9 cellular contexts compared by ENCODE assay signal in genomic region chr17:45170280-45170975, GRCh38. TPM values are rescaled to one million over a fixed set of nuclear protein-coding genes. Genes with fewer than 3 reads are reported as not detected.
A peak's percentile ranks its signal among the peaks of the same experiment; 100 is the strongest.
DNase-seq lines count a peak whose midpoint lies in the region; ATAC-seq, FAIRE-seq and TF ChIP-seq lines count a peak whose summit lies in the region.
"Had no signal": no experiment of that assay in that cellular context is flagged by ENCODE, and none has a peak within 500 bp of the region (broad histone marks: within the 10 kb centered on the region; RNA-seq: fewer than 3 reads in every experiment).

No MANE protein-coding gene starts in this region.

- no peak overlapping the region for H4K5ac ChIP-seq in H9 (ENCODE audit: insufficient read length, low read depth, low read length)

- H3K4me1 ChIP-seq in H9 (ENCODE audit: insufficient read depth, low read length) (peaks cover 2% of the 10 kb centered on the region; the same call in 1 of the 2 replicates), astrocyte (ENCODE audit: insufficient read depth, low read length) (peaks cover 32% of the 10 kb centered on the region), HepG2 (ENCODE audit: insufficient read depth, low read length) (peaks cover 57% of the 10 kb centered on the region)

- TF ChIP-seq RAD21 in HepG2 (CRISPR knock-in tag; IDR thresholded peaks at IDR 0.05) = no peak

- no peak overlapping the region for H3K14ac ChIP-seq in H9 (ENCODE audit: insufficient read depth, low read length)

- H3K23me2 ChIP-seq in H9 (ENCODE audit: insufficient read length, low read depth, low read length, poor library complexity, severe bottlenecking) = no peaks in the 10 kb centered on the region

- WGBS in H9 (ENCODE audit: extremely low coverage, insufficient read length, low lambda C conversion rate) = no CpG with 5 or more reads among the region's 13 CpGs
- 92% methylated on average over 12 of the region's 13 CpGs for WGBS in HepG2 (ENCODE audit: low lambda C conversion rate)

- no peak for ATAC-seq in HepG2
- no peak for ATAC-seq in stimulated activated naive B cell treated with anti-CD40 and anti-IgM and Interleukin-4, amounts not matched to agents 10 μg/mL and 1 μg/mL and 100 μg/mL, for 72 hours (replicated peaks)
- ATAC-seq in HG03095 (IDR thresholded peaks at IDR 0.05; ENCODE audit: unreplicated experiment) = no peak

- TF ChIP-seq EP300 in HepG2 (IDR thresholded peaks at IDR 0.05; ENCODE audit: low read depth in 2 of 2, low read length in 2 of 2) (no peak), HepG2 (CRISPR knock-in tag; IDR thresholded peaks at IDR 0.05; ENCODE audit: borderline replicate concordance) (no peak)

- CTCF ChIA-PET in HepG2 (lab: Yijun Ruan, JAX; ENCODE audit: low intra/inter-chr PET ratio, low total read pairs) = no interaction called here

- H4K20me1 ChIP-seq in H9 (ENCODE audit: control insufficient read depth, insufficient read depth, insufficient read length) (no peaks in the 10 kb centered on the region), astrocyte (ENCODE audit: insufficient read depth, low read length) (no peaks in the 10 kb centered on the region), HepG2 (ENCODE audit: insufficient read depth, low read length) (no peaks in the 10 kb centered on the region)

- no peak overlapping the region for H3K18ac ChIP-seq in H9 (ENCODE audit: insufficient read length, low read depth, low read length)

- H4K8ac ChIP-seq in H9 (replicated peaks; ENCODE audit: insufficient read length, low read depth, low read length) = no peak overlapping the region

- H3K36me3 Mint-ChIP-seq in H9 (ENCODE audit: insufficient read depth in 1 of 3, low read depth in 3 of 3) (peaks cover 2 to 23% (median 12%) of the 10 kb centered on the region in 3 experiments; a peak in 6 of 7 replicates), astrocyte (ENCODE audit: low read depth, unreplicated experiment) (peaks cover 9% of the 10 kb centered on the region)
- peaks cover 3 to 20% of the 10 kb centered on the region in 2 donors for H3K36me3 Mint-ChIP-seq in stimulated activated naive B cell treated with anti-CD40 and anti-IgM and Interleukin-4, amounts not matched to agents 10 μg/mL and 1 μg/mL and 100 μg/mL, for 72 hours

- no peaks in the 10 kb centered on the region for H3K79me2 ChIP-seq in H9 (ENCODE audit: insufficient read depth, low read length)
- no peaks in the 10 kb centered on the region for H3K79me2 ChIP-seq in astrocyte (ENCODE audit: insufficient read depth, low read length)
- H3K79me2 ChIP-seq in HepG2 (ENCODE audit: insufficient read depth, low read length) = no peaks in the 10 kb centered on the region

- no peak overlapping the region for H2BK5ac ChIP-seq in H9 (ENCODE audit: insufficient read length, low read length)

- H3K9me3 ChIP-seq in H9 (ENCODE audit: control insufficient read depth, low read depth, low read length) (no peaks in the 10 kb centered on the region), astrocyte (ENCODE audit: insufficient read depth, low read depth, low read length) (no peaks in the 10 kb centered on the region), HepG2 (ENCODE audit: low read length) (no peaks in the 10 kb centered on the region)

- H3T11ph ChIP-seq in H9 (ENCODE audit: low read length) = no peak overlapping the region

- TF ChIP-seq CTCF in H9 (conservative IDR thresholded peaks at IDR 0.05) (no peak), astrocyte (IDR thresholded peaks at IDR 0.05; ENCODE audit: insufficient read depth, low read depth, low read length) (no peak), HepG2 (CRISPR knock-in tag; IDR thresholded peaks at IDR 0.05) (no peak)

- no peak overlapping the region for H3K23ac ChIP-seq in H9 (ENCODE audit: insufficient read length, low read depth, low read length)

- no peak overlapping the region for H2BK12ac ChIP-seq in H9 (ENCODE audit: insufficient read length, low read depth, low read length)

- FAIRE-seq in astrocyte (lab: Jason Lieb, UNC) = no peak
- no peak for FAIRE-seq in HepG2 (lab: Jason Lieb, UNC)
- FAIRE-seq: endometrium had no signal

- H3K4me2 ChIP-seq in H9 (ENCODE audit: insufficient read depth, insufficient read length, low read length) = no peak overlapping the region
- peak overlapping the region; percentile 71 for H3K4me2 ChIP-seq in astrocyte (ENCODE audit: low read length)
- peak overlapping the region; percentile 100 for H3K4me2 ChIP-seq in HepG2 (ENCODE audit: low read depth, low read length)

- H3K36me3 ChIP-seq in astrocyte (ENCODE audit: insufficient read depth, low read length) (no peaks in the 10 kb centered on the region), HepG2 (replicated peaks in 1 of 2; ENCODE audit: control insufficient read depth in 1 of 2, insufficient read depth in 2 of 2, low read length in 2 of 2) (peaks cover 10 to 22% of the 10 kb centered on the region in 2 experiments)

- H2AFZ ChIP-seq in H9 (ENCODE audit: low read length) = no peak overlapping the region
- H2AFZ ChIP-seq in astrocyte (ENCODE audit: low read depth, low read length) = peak overlapping the region; percentile 72
- no peak overlapping the region for H2AFZ ChIP-seq in HepG2 (ENCODE audit: low read length)

- H2AK5ac ChIP-seq in H9 (ENCODE audit: insufficient read length, low read length) = no peak overlapping the region

- in situ Hi-C loops in HepG2 (cut with HindIII; ENCODE audit: extremely low pct_ligation_motif_present, low pct_unique_long_range_greater_than_20kb) = no loop called here

- H4K91ac ChIP-seq in H9 (ENCODE audit: insufficient read length, low read depth, low read length) = no peak overlapping the region

- H3K27me3 ChIP-seq in H9 (ENCODE audit: insufficient read depth, low read length) = no peaks in the 10 kb centered on the region
- H3K27me3 ChIP-seq in astrocyte (ENCODE audit: insufficient read depth, low read length) = no peaks in the 10 kb centered on the region
- H3K27me3 ChIP-seq in HepG2 (ENCODE audit: control insufficient read depth in 1 of 2, insufficient read depth in 2 of 2, low read length in 2 of 2) = no peaks in the 10 kb centered on the region

- POLR2A ChIA-PET in HepG2 (lab: Yijun Ruan, JAX) = interaction anchor here (1.6 to 24.3 kb wide), 11 partner anchors 13 to 59 kb away, joined by 7 to 2487 read pairs (median 36); partner anchors contain the start of genes ACBD4, HEXIM1 and HEXIM2

- H3K9ac ChIP-seq in H9 (ENCODE audit: extremely low read depth, insufficient read length, low read length) (no peak overlapping the region), astrocyte (ENCODE audit: low read length) (no peak overlapping the region), HepG2 (ENCODE audit: insufficient read depth, low read depth, low read length) (peak overlapping the region; percentile 93)

- H3K79me1 ChIP-seq in H9 (ENCODE audit: insufficient read depth, low read depth, low read length, poor library complexity, severe bottlenecking) = no peaks in the 10 kb centered on the region

- intact Hi-C loops in HepG2 (cut with micrococcal nuclease; ENCODE audit: unreplicated experiment) = no loop called here

- peak; percentile 36 for DNase-seq in H9
- DNase-seq in astrocyte (ENCODE audit: low read depth) = no peak
- DNase-seq in HepG2 (ENCODE audit: low spot score) = no peak
- no peak for DNase-seq in stimulated activated naive B cell treated with anti-CD40 and anti-IgM and Interleukin-4, amounts not matched to agents 10 μg/mL and 1 μg/mL and 100 μg/mL, for 72 hours
- no peak for DNase-seq in NCI-H774 (lab: John Stamatoyannopoulos, UW)
- no peak for DNase-seq in retina
- DNase-seq in NCI-H524 (lab: John Stamatoyannopoulos, UW) = no peak

- H3K4me1 Mint-ChIP-seq in H9 (peaks cover 30 to 37% of the 10 kb centered on the region in 2 experiments), astrocyte (ENCODE audit: low read depth, unreplicated experiment) (peaks cover 23% of the 10 kb centered on the region)
- peaks cover 15 to 27% of the 10 kb centered on the region in 2 donors for H3K4me1 Mint-ChIP-seq in stimulated activated naive B cell treated with anti-CD40 and anti-IgM and Interleukin-4, amounts not matched to agents 10 μg/mL and 1 μg/mL and 100 μg/mL, for 72 hours

- peak overlapping the region; percentile 48 to 97 (median 93); a peak in 5 of 7 replicates for H3K27ac Mint-ChIP-seq in H9
- peak overlapping the region; percentile 94 for H3K27ac Mint-ChIP-seq in astrocyte (ENCODE audit: unreplicated experiment)
- peak overlapping the region; percentile 75 for H3K27ac Mint-ChIP-seq in stimulated activated naive B cell treated with anti-CD40 and anti-IgM and Interleukin-4, amounts not matched to agents 10 μg/mL and 1 μg/mL and 100 μg/mL, for 72 hours

- no peak overlapping the region for H3K4ac ChIP-seq in H9 (ENCODE audit: low read depth, low read length)

- no peak overlapping the region for H3K4me3 Mint-ChIP-seq in H9
- peak overlapping the region; percentile 64 for H3K4me3 Mint-ChIP-seq in astrocyte (ENCODE audit: unreplicated experiment)
- H3K4me3 Mint-ChIP-seq in stimulated activated naive B cell treated with anti-CD40 and anti-IgM and Interleukin-4, amounts not matched to agents 10 μg/mL and 1 μg/mL and 100 μg/mL, for 72 hours = no peak overlapping the region

- H2BK20ac ChIP-seq in H9 (ENCODE audit: low read depth, low read length, poor library complexity, severe bottlenecking) = no peak overlapping the region

- H3K27me3 Mint-ChIP-seq in H9 (ENCODE audit: low read depth) (no peaks in the 10 kb centered on the region), astrocyte (ENCODE audit: low read depth, unreplicated experiment) (no peaks in the 10 kb centered on the region)
- no peaks in the 10 kb centered on the region for H3K27me3 Mint-ChIP-seq in stimulated activated naive B cell treated with anti-CD40 and anti-IgM and Interleukin-4, amounts not matched to agents 10 μg/mL and 1 μg/mL and 100 μg/mL, for 72 hours

- no TSS peak for BruUV-seq in HepG2 (replicated peaks; lab: Mats Ljungman, UMichigan)

- H3K27ac ChIP-seq in H9 (ENCODE audit: insufficient read length, low read depth, low read length) = no peak overlapping the region
- H3K27ac ChIP-seq in astrocyte (ENCODE audit: low read depth, low read length) = no peak overlapping the region
- H3K27ac ChIP-seq in HepG2 (ENCODE audit: extremely low read length, insufficient read depth, low read length) = peak overlapping the region; percentile 97

- H3K4me3 ChIP-seq in astrocyte (ENCODE audit: insufficient read depth, low read depth, low read length) = no peak overlapping the region
- 0 out of 6 replicates have a peak overlapping the region, but pooled peaks of 1 of the 3 experiments have one; percentile 68 for H3K4me3 ChIP-seq in HepG2 (replicated peaks in 1 of 3; ENCODE audit: insufficient read depth in 1 of 3, low read depth in 2 of 3, low read length in 3 of 3)

- no peak overlapping the region for H2BK15ac ChIP-seq in H9 (ENCODE audit: low read depth, low read length)

- peak in 1 of 2 experiments; percentile 42; a peak in 2 of 4 replicates for TF ChIP-seq POLR2A in HepG2 (IDR thresholded peaks at IDR 0.05; ENCODE audit: insufficient read depth in 1 of 2, low read depth in 2 of 2, low read length in 2 of 2)

- H3K9me3 Mint-ChIP-seq in H9 = no peaks in the 10 kb centered on the region
- H3K9me3 Mint-ChIP-seq in astrocyte (ENCODE audit: unreplicated experiment) = no peaks in the 10 kb centered on the region
- no peaks in the 10 kb centered on the region for H3K9me3 Mint-ChIP-seq in stimulated activated naive B cell treated with anti-CD40 and anti-IgM and Interleukin-4, amounts not matched to agents 10 μg/mL and 1 μg/mL and 100 μg/mL, for 72 hours

- H3K56ac ChIP-seq in H9 (ENCODE audit: insufficient read length, low read depth, low read length) = no peak overlapping the region

- H2BK120ac ChIP-seq in H9 (ENCODE audit: low read depth, low read length, poor library complexity, severe bottlenecking) = no peak overlapping the region

RNA-seq across cellular contexts. Expression of gene HEXIM2, which starts 8.8 kb away (rescaled TPM):
- total RNA-seq in H9 (2021) (12.5 and 16.1 TPM in 2 replicates), astrocyte (8.4 and 9.0 TPM in 2 replicates), HepG2 (2016; rRNA removed; fragmentation: Illumina TruSeq; extraction: Trizol) (27.1 and 30.8 TPM in 2 replicates)
- 22.3 and 23.3 TPM in 2 replicates for total RNA-seq in HepG2 (2016; cell fraction: cytosol; rRNA removed; fragmentation: Illumina TruSeq; extraction: Trizol; ENCODE audit: low read depth)
- total RNA-seq in HepG2 (2016; cell fraction: insoluble cytoplasmic fraction; rRNA removed; fragmentation: Illumina TruSeq; extraction: Trizol) = 26.7 and 27.9 TPM in 2 replicates
- total RNA-seq in HepG2 (2016; cell fraction: membrane; rRNA removed; fragmentation: Illumina TruSeq; extraction: Trizol) = 25.8 and 28.7 TPM in 2 replicates
- 13.7 and 16.4 TPM in 2 replicates for total RNA-seq in HepG2 (2016; cell fraction: nucleus; rRNA removed; fragmentation: Illumina TruSeq; extraction: Trizol)
- 31.8 and 32.4 TPM in 2 replicates for polyA plus RNA-seq in HepG2 (2011; rRNA removed)
- polyA plus RNA-seq in HepG2 (2011; cell fraction: cytosol; rRNA removed) = 32.2 and 44.9 TPM in 2 replicates
- polyA plus RNA-seq in HepG2 (2011; cell fraction: nucleus; rRNA removed) = 22.5 and 27.3 TPM in 2 replicates
- 22.2 and 24.9 TPM in 2 replicates for polyA plus RNA-seq in HepG2 (2012)
- polyA plus RNA-seq in HepG2 (2016; cell fraction: cytosol; fragmentation: Illumina TruSeq; extraction: Trizol; ENCODE audit: low read depth) = 14.6 and 18.5 TPM in 2 replicates
- 35.4 and 36.8 TPM in 2 replicates for polyA plus RNA-seq in HepG2 (2016; cell fraction: insoluble cytoplasmic fraction; fragmentation: Illumina TruSeq; extraction: Trizol; ENCODE audit: low read depth)
- polyA plus RNA-seq in HepG2 (2016; cell fraction: membrane; fragmentation: Illumina TruSeq; extraction: Trizol; ENCODE audit: low read depth) = 19.7 and 26.6 TPM in 2 replicates
- 36.3 and 37.9 TPM in 2 replicates for polyA plus RNA-seq in HepG2 (2016; cell fraction: nucleus; fragmentation: Illumina TruSeq; extraction: Trizol; ENCODE audit: insufficient read depth, low read depth)
- 9.1 and 26.8 TPM in 2 replicates for polyA minus RNA-seq in HepG2 (2011; rRNA and poly(A)+ RNA removed; ENCODE audit: low replicate concordance)
- polyA minus RNA-seq in HepG2 (2011; cell fraction: cytosol; rRNA and poly(A)+ RNA removed) = 17.8 and 20.5 TPM in 2 replicates
- polyA minus RNA-seq in HepG2 (2011; cell fraction: nucleus; rRNA and poly(A)+ RNA removed) = 12.4 and 13.2 TPM in 2 replicates

RNA-seq across cellular contexts. Expression of gene HEXIM1, which starts 22.2 kb away (rescaled TPM):
- total RNA-seq in H9 (2021) (32.4 and 33.0 TPM in 2 replicates), astrocyte (44.5 and 46.6 TPM in 2 replicates), HepG2 (2016; rRNA removed; fragmentation: Illumina TruSeq; extraction: Trizol) (10.5 and 14.8 TPM in 2 replicates)
- 2.7 and 3.3 TPM in 2 replicates for total RNA-seq in HepG2 (2016; cell fraction: cytosol; rRNA removed; fragmentation: Illumina TruSeq; extraction: Trizol; ENCODE audit: low read depth)
- total RNA-seq in HepG2 (2016; cell fraction: insoluble cytoplasmic fraction; rRNA removed; fragmentation: Illumina TruSeq; extraction: Trizol) = 11.7 and 13.0 TPM in 2 replicates
- total RNA-seq in HepG2 (2016; cell fraction: membrane; rRNA removed; fragmentation: Illumina TruSeq; extraction: Trizol) = 8.9 and 9.5 TPM in 2 replicates
- 13.8 and 14.0 TPM in 2 replicates for total RNA-seq in HepG2 (2016; cell fraction: nucleus; rRNA removed; fragmentation: Illumina TruSeq; extraction: Trizol)
- 16.3 and 16.6 TPM in 2 replicates for polyA plus RNA-seq in HepG2 (2011; rRNA removed)
- 13.7 and 14.0 TPM in 2 replicates for polyA plus RNA-seq in HepG2 (2011; cell fraction: cytosol; rRNA removed)
- polyA plus RNA-seq in HepG2 (2011; cell fraction: nucleus; rRNA removed) = 34.1 and 37.3 TPM in 2 replicates
- polyA plus RNA-seq in HepG2 (2012) = 17.5 and 20.8 TPM in 2 replicates
- polyA plus RNA-seq in HepG2 (2016; cell fraction: cytosol; fragmentation: Illumina TruSeq; extraction: Trizol; ENCODE audit: low read depth) = 2.7 and 3.3 TPM in 2 replicates
- polyA plus RNA-seq in HepG2 (2016; cell fraction: insoluble cytoplasmic fraction; fragmentation: Illumina TruSeq; extraction: Trizol; ENCODE audit: low read depth) = 36.1 and 41.5 TPM in 2 replicates
- polyA plus RNA-seq in HepG2 (2016; cell fraction: membrane; fragmentation: Illumina TruSeq; extraction: Trizol; ENCODE audit: low read depth) = 10.3 and 12.9 TPM in 2 replicates
- 51.0 and 51.8 TPM in 2 replicates for polyA plus RNA-seq in HepG2 (2016; cell fraction: nucleus; fragmentation: Illumina TruSeq; extraction: Trizol; ENCODE audit: insufficient read depth, low read depth)
- 8.8 and 11.0 TPM in 2 replicates for polyA minus RNA-seq in HepG2 (2011; rRNA and poly(A)+ RNA removed; ENCODE audit: low replicate concordance)
- polyA minus RNA-seq in HepG2 (2011; cell fraction: cytosol; rRNA and poly(A)+ RNA removed) = 10.7 and 11.5 TPM in 2 replicates
- polyA minus RNA-seq in HepG2 (2011; cell fraction: nucleus; rRNA and poly(A)+ RNA removed) = 17.1 and 27.5 TPM in 2 replicates

RNA-seq across cellular contexts. Expression of gene ACBD4, which starts 34.9 kb away (rescaled TPM):
- total RNA-seq in H9 (2021) (9.7 and 10.5 TPM in 2 replicates), astrocyte (3.9 and 4.7 TPM in 2 replicates), HepG2 (2016; rRNA removed; fragmentation: Illumina TruSeq; extraction: Trizol) (8.8 and 16.1 TPM in 2 replicates)
- 8.0 and 13.0 TPM in 2 replicates for total RNA-seq in HepG2 (2016; cell fraction: cytosol; rRNA removed; fragmentation: Illumina TruSeq; extraction: Trizol; ENCODE audit: low read depth)
- 9.5 and 14.6 TPM in 2 replicates for total RNA-seq in HepG2 (2016; cell fraction: insoluble cytoplasmic fraction; rRNA removed; fragmentation: Illumina TruSeq; extraction: Trizol)
- 12.4 and 18.3 TPM in 2 replicates for total RNA-seq in HepG2 (2016; cell fraction: membrane; rRNA removed; fragmentation: Illumina TruSeq; extraction: Trizol)
- 15.2 and 17.1 TPM in 2 replicates for total RNA-seq in HepG2 (2016; cell fraction: nucleus; rRNA removed; fragmentation: Illumina TruSeq; extraction: Trizol)
- 26.9 and 34.1 TPM in 2 replicates for polyA plus RNA-seq in HepG2 (2011; rRNA removed)
- polyA plus RNA-seq in HepG2 (2011; cell fraction: cytosol; rRNA removed) = 12.2 and 17.4 TPM in 2 replicates
- 71.5 and 77.5 TPM in 2 replicates for polyA plus RNA-seq in HepG2 (2011; cell fraction: nucleus; rRNA removed)
- polyA plus RNA-seq in HepG2 (2012) = 16.9 and 20.5 TPM in 2 replicates
- 9.2 and 14.3 TPM in 2 replicates for polyA plus RNA-seq in HepG2 (2016; cell fraction: cytosol; fragmentation: Illumina TruSeq; extraction: Trizol; ENCODE audit: low read depth)
- 9.9 and 13.7 TPM in 2 replicates for polyA plus RNA-seq in HepG2 (2016; cell fraction: insoluble cytoplasmic fraction; fragmentation: Illumina TruSeq; extraction: Trizol; ENCODE audit: low read depth)
- 10.5 and 15.2 TPM in 2 replicates for polyA plus RNA-seq in HepG2 (2016; cell fraction: membrane; fragmentation: Illumina TruSeq; extraction: Trizol; ENCODE audit: low read depth)
- 36.2 and 39.6 TPM in 2 replicates for polyA plus RNA-seq in HepG2 (2016; cell fraction: nucleus; fragmentation: Illumina TruSeq; extraction: Trizol; ENCODE audit: insufficient read depth, low read depth)
- polyA minus RNA-seq in HepG2 (2011; rRNA and poly(A)+ RNA removed; ENCODE audit: low replicate concordance) = 6.9 and 21.9 TPM in 2 replicates
- 8.3 and 8.4 TPM in 2 replicates for polyA minus RNA-seq in HepG2 (2011; cell fraction: cytosol; rRNA and poly(A)+ RNA removed)
- 26.9 and 36.2 TPM in 2 replicates for polyA minus RNA-seq in HepG2 (2011; cell fraction: nucleus; rRNA and poly(A)+ RNA removed)

RNA-seq across cellular contexts. Expression of gene PLCD3, which starts 38.1 kb away (rescaled TPM):
- total RNA-seq in H9 (2021) = 41.6 and 48.5 TPM in 2 replicates
- 76.5 and 92.0 TPM in 2 replicates for total RNA-seq in astrocyte
- 5.5 and 11.3 TPM in 2 replicates for total RNA-seq in HepG2 (2016; rRNA removed; fragmentation: Illumina TruSeq; extraction: Trizol)
- total RNA-seq in HepG2 (2016; cell fraction: cytosol; rRNA removed; fragmentation: Illumina TruSeq; extraction: Trizol; ENCODE audit: low read depth) = 5.6 and 8.7 TPM in 2 replicates
- 6.2 and 9.4 TPM in 2 replicates for total RNA-seq in HepG2 (2016; cell fraction: insoluble cytoplasmic fraction; rRNA removed; fragmentation: Illumina TruSeq; extraction: Trizol)
- 23.5 and 28.9 TPM in 2 replicates for total RNA-seq in HepG2 (2016; cell fraction: membrane; rRNA removed; fragmentation: Illumina TruSeq; extraction: Trizol)
- 4.2 and 4.3 TPM in 2 replicates for total RNA-seq in HepG2 (2016; cell fraction: nucleus; rRNA removed; fragmentation: Illumina TruSeq; extraction: Trizol)
- polyA plus RNA-seq in HepG2 (2011; rRNA removed) = 39.1 and 46.1 TPM in 2 replicates
- 28.6 and 40.9 TPM in 2 replicates for polyA plus RNA-seq in HepG2 (2011; cell fraction: cytosol; rRNA removed)
- 37.4 and 43.6 TPM in 2 replicates for polyA plus RNA-seq in HepG2 (2011; cell fraction: nucleus; rRNA removed)
- polyA plus RNA-seq in HepG2 (2012) = 8.5 and 22.4 TPM in 2 replicates
- polyA plus RNA-seq in HepG2 (2016; cell fraction: cytosol; fragmentation: Illumina TruSeq; extraction: Trizol; ENCODE audit: low read depth) = 17.4 and 19.5 TPM in 2 replicates
- 14.0 and 24.9 TPM in 2 replicates for polyA plus RNA-seq in HepG2 (2016; cell fraction: insoluble cytoplasmic fraction; fragmentation: Illumina TruSeq; extraction: Trizol; ENCODE audit: low read depth)
- 30.5 and 46.5 TPM in 2 replicates for polyA plus RNA-seq in HepG2 (2016; cell fraction: membrane; fragmentation: Illumina TruSeq; extraction: Trizol; ENCODE audit: low read depth)
- polyA plus RNA-seq in HepG2 (2016; cell fraction: nucleus; fragmentation: Illumina TruSeq; extraction: Trizol; ENCODE audit: insufficient read depth, low read depth) = 24.9 and 28.4 TPM in 2 replicates
- polyA minus RNA-seq in HepG2 (2011; rRNA and poly(A)+ RNA removed; ENCODE audit: low replicate concordance) = 68.8 and 256 TPM in 2 replicates
- 26.0 and 39.9 TPM in 2 replicates for polyA minus RNA-seq in HepG2 (2011; cell fraction: cytosol; rRNA and poly(A)+ RNA removed)
- 13.4 and 15.7 TPM in 2 replicates for polyA minus RNA-seq in HepG2 (2011; cell fraction: nucleus; rRNA and poly(A)+ RNA removed)

RNA-seq across cellular contexts. Expression of gene FMNL1, which starts 51.3 kb away (rescaled TPM):
- total RNA-seq in H9 (2021) (6.3 and 6.9 TPM in 2 replicates), astrocyte (4.0 and 4.7 TPM in 2 replicates), HepG2 (2016; rRNA removed; fragmentation: Illumina TruSeq; extraction: Trizol) (0.39 and 0.53 TPM in 2 replicates)
- total RNA-seq in HepG2 (2016; cell fraction: cytosol; rRNA removed; fragmentation: Illumina TruSeq; extraction: Trizol; ENCODE audit: low read depth) = 0.61 TPM in 1 of 2 replicates, not detected in the other
- total RNA-seq in HepG2 (2016; cell fraction: insoluble cytoplasmic fraction; rRNA removed; fragmentation: Illumina TruSeq; extraction: Trizol) = 0.12 and 0.41 TPM in 2 replicates
- total RNA-seq in HepG2 (2016; cell fraction: membrane; rRNA removed; fragmentation: Illumina TruSeq; extraction: Trizol) = 0.48 and 0.74 TPM in 2 replicates
- total RNA-seq in HepG2 (2016; cell fraction: nucleus; rRNA removed; fragmentation: Illumina TruSeq; extraction: Trizol) = 0.56 and 0.63 TPM in 2 replicates
- polyA plus RNA-seq in HepG2 (2011; rRNA removed) = 0.70 and 1.1 TPM in 2 replicates
- polyA plus RNA-seq in HepG2 (2011; cell fraction: cytosol; rRNA removed) = 0.38 and 0.48 TPM in 2 replicates
- 4.9 and 6.1 TPM in 2 replicates for polyA plus RNA-seq in HepG2 (2011; cell fraction: nucleus; rRNA removed)
- polyA plus RNA-seq in HepG2 (2012) = 0.78 and 1.2 TPM in 2 replicates
- polyA plus RNA-seq in HepG2 (2016; cell fraction: cytosol; fragmentation: Illumina TruSeq; extraction: Trizol; ENCODE audit: low read depth) = 0.27 TPM in 1 of 2 replicates, not detected in the other
- 0.37 and 0.69 TPM in 2 replicates for polyA plus RNA-seq in HepG2 (2016; cell fraction: insoluble cytoplasmic fraction; fragmentation: Illumina TruSeq; extraction: Trizol; ENCODE audit: low read depth)
- 0.31 and 0.37 TPM in 2 replicates for polyA plus RNA-seq in HepG2 (2016; cell fraction: membrane; fragmentation: Illumina TruSeq; extraction: Trizol; ENCODE audit: low read depth)
- 1.9 and 2.6 TPM in 2 replicates for polyA plus RNA-seq in HepG2 (2016; cell fraction: nucleus; fragmentation: Illumina TruSeq; extraction: Trizol; ENCODE audit: insufficient read depth, low read depth)
- 0.68 and 17.4 TPM in 2 replicates for polyA minus RNA-seq in HepG2 (2011; rRNA and poly(A)+ RNA removed; ENCODE audit: low replicate concordance)
- 0.69 TPM in 1 of 2 replicates, not detected in the other for polyA minus RNA-seq in HepG2 (2011; cell fraction: cytosol; rRNA and poly(A)+ RNA removed)
- 0.77 and 1.4 TPM in 2 replicates for polyA minus RNA-seq in HepG2 (2011; cell fraction: nucleus; rRNA and poly(A)+ RNA removed)
